In the genomic region with DNA sequence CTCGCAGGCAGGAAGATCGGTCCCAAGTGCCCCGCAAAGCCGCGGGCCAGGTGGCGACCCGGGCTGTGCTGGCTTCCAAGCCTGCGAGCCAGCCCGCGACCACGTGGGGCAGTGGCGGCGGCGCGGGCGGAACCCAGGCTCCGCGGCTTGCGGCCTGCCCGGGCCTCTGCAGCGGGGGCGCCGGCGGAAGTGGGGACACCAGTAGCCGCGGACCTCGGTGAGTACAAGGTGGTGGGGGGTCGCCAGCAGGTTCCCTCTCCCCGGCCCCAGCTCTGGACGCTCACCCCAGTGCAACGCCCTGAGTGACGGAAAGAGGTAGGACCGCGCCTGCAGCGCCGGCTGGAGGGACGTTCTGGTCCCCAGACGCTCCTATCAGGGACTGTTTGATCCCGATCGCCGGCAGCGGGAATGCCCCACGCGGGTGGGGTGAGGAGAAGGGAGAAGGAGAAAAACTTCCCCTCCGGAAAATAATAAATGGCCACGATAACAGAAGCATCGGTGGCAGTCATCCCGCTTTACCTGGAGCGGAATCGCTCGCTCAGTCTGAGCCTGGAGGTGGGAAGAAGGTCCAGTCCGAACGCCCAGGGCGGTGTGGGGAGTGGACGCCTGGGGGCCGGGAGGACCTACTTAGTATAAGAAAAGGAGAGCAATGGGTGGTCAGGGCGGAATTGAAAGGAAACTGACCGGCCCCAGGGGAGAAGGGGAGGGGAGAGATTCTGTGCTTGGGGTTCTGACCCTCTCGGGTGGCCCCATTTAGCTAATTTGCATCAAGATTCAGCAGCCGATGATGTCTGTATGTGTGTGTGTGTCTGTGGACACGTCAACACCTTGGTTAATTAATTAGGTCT, we compare ENCODE assay signal across 1 cellular context.
A peak's percentile ranks its signal among the peaks of the same experiment; 100 is the strongest.
TF ChIP-seq lines count a peak whose summit lies in the region.

A gene with protein sequence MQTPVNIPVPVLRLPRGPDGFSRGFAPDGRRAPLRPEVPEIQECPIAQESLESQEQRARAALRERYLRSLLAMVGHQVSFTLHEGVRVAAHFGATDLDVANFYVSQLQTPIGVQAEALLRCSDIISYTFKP (plus strand): TSS at position 198 of the 848 bp plus-strand sequence. CDS start 10,855 bp downstream, outside the sequence.

TF ChIP-seq in HepG2, 621 proteins besides CTCF, POLR2A, EP300 and RAD21 (continued from another document and continues in another):
- TF ChIP-seq ZNF772 (CRISPR knock-in tag; IDR thresholded peaks at IDR 0.05) (no peak; the same call in 1 of the 2 replicates), FOXK2 (IDR thresholded peaks at IDR 0.05) (no peak), SMAD1 (CRISPR knock-in tag; IDR thresholded peaks at IDR 0.05; ENCODE audit: borderline replicate concordance, low read depth) (peak; percentile 73; the same call in 1 of the 2 replicates), GPN1 (CRISPR knock-in tag; IDR thresholded peaks at IDR 0.05; ENCODE audit: borderline replicate concordance) (no peak), ZKSCAN8 (CRISPR knock-in tag; IDR thresholded peaks at IDR 0.05; ENCODE audit: borderline replicate concordance) (peak; percentile 67), HCFC1 (IDR thresholded peaks at IDR 0.05; ENCODE audit: low read depth, low read length) (peak; percentile 73), FOXM1 (CRISPR knock-in tag; IDR thresholded peaks at IDR 0.05) (peak; percentile 81; the same call in 1 of the 2 replicates), ZNF598 (CRISPR knock-in tag; IDR thresholded peaks at IDR 0.05; ENCODE audit: borderline replicate concordance) (0 out of 2 replicates have a peak, but pooled peaks have one; percentile 56), MAFK (conservative IDR thresholded peaks at IDR 0.05 in 1 of 2, IDR thresholded peaks at IDR 0.05 in 1 of 2; ENCODE audit: low read length in 2 of 2) (no peak), HNF4G (IDR thresholded peaks at IDR 0.05; ENCODE audit: borderline replicate concordance, low read depth, low read length) (no peak), HNF4G (CRISPR knock-in tag; IDR thresholded peaks at IDR 0.05; ENCODE audit: borderline replicate concordance, low read depth) (no peak; the same call in 1 of the 2 replicates), SMYD3 (CRISPR knock-in tag; IDR thresholded peaks at IDR 0.05) (peak; percentile 76; the same call in 1 of the 2 replicates), ZNF605 (CRISPR knock-in tag; IDR thresholded peaks at IDR 0.05) (peak; percentile 54; the same call in 1 of the 2 replicates), EEA1 (CRISPR knock-in tag; IDR thresholded peaks at IDR 0.05; ENCODE audit: borderline replicate concordance) (no peak; the same call in 1 of the 2 replicates), SIX1 (CRISPR knock-in tag; IDR thresholded peaks at IDR 0.05; ENCODE audit: borderline replicate concordance) (no peak), SYNCRIP (IDR thresholded peaks at IDR 0.05; ENCODE audit: insufficient read depth, low read depth, low read length) (no peak), ISX (CRISPR knock-in tag; conservative IDR thresholded peaks at IDR 0.05) (0 out of 2 replicates have a peak, but pooled peaks have one; percentile 73), POLR2AphosphoS2 (IDR thresholded peaks at IDR 0.05; ENCODE audit: low read depth, low read length) (no peak), FOXO1 (CRISPR knock-in tag; IDR thresholded peaks at IDR 0.05) (peak; percentile 76), YEATS4 (CRISPR knock-in tag; IDR thresholded peaks at IDR 0.05; ENCODE audit: borderline replicate concordance) (peak; percentile 100), RBAK (CRISPR knock-in tag; IDR thresholded peaks at IDR 0.05) (no peak), TAF1 (CRISPR knock-in tag; IDR thresholded peaks at IDR 0.05) (peak; percentile 91), CBX5 (CRISPR knock-in tag; IDR thresholded peaks at IDR 0.05; ENCODE audit: borderline replicate concordance) (no peak), ZFP90 (CRISPR knock-in tag; IDR thresholded peaks at IDR 0.05; ENCODE audit: borderline replicate concordance) (peak; percentile 94; the same call in 1 of the 2 replicates), NFKB2 (CRISPR knock-in tag; IDR thresholded peaks at IDR 0.05; ENCODE audit: borderline replicate concordance) (peak; percentile 93), RFX3 (CRISPR knock-in tag; IDR thresholded peaks at IDR 0.05) (no peak), ZNF572 (CRISPR knock-in tag; IDR thresholded peaks at IDR 0.05) (no peak)
- TF ChIP-seq, protein P1, sequence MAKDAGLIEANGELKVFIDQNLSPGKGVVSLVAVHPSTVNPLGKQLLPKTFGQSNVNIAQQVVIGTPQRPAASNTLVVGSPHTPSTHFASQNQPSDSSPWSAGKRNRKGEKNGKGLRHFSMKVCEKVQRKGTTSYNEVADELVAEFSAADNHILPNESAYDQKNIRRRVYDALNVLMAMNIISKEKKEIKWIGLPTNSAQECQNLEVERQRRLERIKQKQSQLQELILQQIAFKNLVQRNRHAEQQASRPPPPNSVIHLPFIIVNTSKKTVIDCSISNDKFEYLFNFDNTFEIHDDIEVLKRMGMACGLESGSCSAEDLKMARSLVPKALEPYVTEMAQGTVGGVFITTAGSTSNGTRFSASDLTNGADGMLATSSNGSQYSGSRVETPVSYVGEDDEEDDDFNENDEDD (CRISPR knock-in tag; IDR thresholded peaks at IDR 0.05; ENCODE audit: borderline replicate concordance) = peak; percentile 91
- TF ChIP-seq, protein P2, sequence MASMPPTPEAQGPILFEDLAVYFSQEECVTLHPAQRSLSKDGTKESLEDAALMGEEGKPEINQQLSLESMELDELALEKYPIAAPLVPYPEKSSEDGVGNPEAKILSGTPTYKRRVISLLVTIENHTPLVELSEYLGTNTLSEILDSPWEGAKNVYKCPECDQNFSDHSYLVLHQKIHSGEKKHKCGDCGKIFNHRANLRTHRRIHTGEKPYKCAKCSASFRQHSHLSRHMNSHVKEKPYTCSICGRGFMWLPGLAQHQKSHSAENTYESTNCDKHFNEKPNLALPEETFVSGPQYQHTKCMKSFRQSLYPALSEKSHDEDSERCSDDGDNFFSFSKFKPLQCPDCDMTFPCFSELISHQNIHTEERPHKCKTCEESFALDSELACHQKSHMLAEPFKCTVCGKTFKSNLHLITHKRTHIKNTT (CRISPR knock-in tag; IDR thresholded peaks at IDR 0.05) = no peak; the same call in 1 of the 2 replicates
- TF ChIP-seq, protein P3, sequence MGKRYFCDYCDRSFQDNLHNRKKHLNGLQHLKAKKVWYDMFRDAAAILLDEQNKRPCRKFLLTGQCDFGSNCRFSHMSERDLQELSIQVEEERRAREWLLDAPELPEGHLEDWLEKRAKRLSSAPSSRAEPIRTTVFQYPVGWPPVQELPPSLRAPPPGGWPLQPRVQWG (CRISPR knock-in tag; IDR thresholded peaks at IDR 0.05; ENCODE audit: borderline replicate concordance, low read depth) = no peak
- TF ChIP-seq, protein P4, sequence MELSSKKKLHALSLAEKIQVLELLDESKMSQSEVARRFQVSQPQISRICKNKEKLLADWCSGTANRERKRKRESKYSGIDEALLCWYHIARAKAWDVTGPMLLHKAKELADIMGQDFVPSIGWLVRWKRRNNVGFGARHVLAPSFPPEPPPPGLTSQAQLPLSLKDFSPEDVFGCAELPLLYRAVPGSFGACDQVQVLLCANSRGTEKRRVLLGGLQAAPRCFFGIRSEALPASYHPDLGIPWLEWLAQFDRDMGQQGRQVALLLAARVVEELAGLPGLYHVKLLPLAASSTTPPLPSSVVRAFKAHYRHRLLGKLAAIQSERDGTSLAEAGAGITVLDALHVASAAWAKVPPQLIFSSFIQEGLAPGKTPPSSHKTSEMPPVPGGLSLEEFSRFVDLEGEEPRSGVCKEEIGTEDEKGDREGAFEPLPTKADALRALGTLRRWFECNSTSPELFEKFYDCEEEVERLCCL (CRISPR knock-in tag; IDR thresholded peaks at IDR 0.05; ENCODE audit: borderline replicate concordance) = no peak
- TF ChIP-seq, protein P5, sequence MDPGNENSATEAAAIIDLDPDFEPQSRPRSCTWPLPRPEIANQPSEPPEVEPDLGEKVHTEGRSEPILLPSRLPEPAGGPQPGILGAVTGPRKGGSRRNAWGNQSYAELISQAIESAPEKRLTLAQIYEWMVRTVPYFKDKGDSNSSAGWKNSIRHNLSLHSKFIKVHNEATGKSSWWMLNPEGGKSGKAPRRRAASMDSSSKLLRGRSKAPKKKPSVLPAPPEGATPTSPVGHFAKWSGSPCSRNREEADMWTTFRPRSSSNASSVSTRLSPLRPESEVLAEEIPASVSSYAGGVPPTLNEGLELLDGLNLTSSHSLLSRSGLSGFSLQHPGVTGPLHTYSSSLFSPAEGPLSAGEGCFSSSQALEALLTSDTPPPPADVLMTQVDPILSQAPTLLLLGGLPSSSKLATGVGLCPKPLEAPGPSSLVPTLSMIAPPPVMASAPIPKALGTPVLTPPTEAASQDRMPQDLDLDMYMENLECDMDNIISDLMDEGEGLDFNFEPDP (CRISPR knock-in tag; conservative IDR thresholded peaks at IDR 0.05) = no peak
- TF ChIP-seq, protein P6, sequence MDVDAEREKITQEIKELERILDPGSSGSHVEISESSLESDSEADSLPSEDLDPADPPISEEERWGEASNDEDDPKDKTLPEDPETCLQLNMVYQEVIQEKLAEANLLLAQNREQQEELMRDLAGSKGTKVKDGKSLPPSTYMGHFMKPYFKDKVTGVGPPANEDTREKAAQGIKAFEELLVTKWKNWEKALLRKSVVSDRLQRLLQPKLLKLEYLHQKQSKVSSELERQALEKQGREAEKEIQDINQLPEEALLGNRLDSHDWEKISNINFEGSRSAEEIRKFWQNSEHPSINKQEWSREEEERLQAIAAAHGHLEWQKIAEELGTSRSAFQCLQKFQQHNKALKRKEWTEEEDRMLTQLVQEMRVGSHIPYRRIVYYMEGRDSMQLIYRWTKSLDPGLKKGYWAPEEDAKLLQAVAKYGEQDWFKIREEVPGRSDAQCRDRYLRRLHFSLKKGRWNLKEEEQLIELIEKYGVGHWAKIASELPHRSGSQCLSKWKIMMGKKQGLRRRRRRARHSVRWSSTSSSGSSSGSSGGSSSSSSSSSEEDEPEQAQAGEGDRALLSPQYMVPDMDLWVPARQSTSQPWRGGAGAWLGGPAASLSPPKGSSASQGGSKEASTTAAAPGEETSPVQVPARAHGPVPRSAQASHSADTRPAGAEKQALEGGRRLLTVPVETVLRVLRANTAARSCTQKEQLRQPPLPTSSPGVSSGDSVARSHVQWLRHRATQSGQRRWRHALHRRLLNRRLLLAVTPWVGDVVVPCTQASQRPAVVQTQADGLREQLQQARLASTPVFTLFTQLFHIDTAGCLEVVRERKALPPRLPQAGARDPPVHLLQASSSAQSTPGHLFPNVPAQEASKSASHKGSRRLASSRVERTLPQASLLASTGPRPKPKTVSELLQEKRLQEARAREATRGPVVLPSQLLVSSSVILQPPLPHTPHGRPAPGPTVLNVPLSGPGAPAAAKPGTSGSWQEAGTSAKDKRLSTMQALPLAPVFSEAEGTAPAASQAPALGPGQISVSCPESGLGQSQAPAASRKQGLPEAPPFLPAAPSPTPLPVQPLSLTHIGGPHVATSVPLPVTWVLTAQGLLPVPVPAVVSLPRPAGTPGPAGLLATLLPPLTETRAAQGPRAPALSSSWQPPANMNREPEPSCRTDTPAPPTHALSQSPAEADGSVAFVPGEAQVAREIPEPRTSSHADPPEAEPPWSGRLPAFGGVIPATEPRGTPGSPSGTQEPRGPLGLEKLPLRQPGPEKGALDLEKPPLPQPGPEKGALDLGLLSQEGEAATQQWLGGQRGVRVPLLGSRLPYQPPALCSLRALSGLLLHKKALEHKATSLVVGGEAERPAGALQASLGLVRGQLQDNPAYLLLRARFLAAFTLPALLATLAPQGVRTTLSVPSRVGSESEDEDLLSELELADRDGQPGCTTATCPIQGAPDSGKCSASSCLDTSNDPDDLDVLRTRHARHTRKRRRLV (CRISPR knock-in tag; IDR thresholded peaks at IDR 0.05) = no peak
- TF ChIP-seq, protein P7, sequence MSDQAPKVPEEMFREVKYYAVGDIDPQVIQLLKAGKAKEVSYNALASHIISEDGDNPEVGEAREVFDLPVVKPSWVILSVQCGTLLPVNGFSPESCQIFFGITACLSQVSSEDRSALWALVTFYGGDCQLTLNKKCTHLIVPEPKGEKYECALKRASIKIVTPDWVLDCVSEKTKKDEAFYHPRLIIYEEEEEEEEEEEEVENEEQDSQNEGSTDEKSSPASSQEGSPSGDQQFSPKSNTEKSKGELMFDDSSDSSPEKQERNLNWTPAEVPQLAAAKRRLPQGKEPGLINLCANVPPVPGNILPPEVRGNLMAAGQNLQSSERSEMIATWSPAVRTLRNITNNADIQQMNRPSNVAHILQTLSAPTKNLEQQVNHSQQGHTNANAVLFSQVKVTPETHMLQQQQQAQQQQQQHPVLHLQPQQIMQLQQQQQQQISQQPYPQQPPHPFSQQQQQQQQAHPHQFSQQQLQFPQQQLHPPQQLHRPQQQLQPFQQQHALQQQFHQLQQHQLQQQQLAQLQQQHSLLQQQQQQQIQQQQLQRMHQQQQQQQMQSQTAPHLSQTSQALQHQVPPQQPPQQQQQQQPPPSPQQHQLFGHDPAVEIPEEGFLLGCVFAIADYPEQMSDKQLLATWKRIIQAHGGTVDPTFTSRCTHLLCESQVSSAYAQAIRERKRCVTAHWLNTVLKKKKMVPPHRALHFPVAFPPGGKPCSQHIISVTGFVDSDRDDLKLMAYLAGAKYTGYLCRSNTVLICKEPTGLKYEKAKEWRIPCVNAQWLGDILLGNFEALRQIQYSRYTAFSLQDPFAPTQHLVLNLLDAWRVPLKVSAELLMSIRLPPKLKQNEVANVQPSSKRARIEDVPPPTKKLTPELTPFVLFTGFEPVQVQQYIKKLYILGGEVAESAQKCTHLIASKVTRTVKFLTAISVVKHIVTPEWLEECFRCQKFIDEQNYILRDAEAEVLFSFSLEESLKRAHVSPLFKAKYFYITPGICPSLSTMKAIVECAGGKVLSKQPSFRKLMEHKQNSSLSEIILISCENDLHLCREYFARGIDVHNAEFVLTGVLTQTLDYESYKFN (CRISPR knock-in tag; conservative IDR thresholded peaks at IDR 0.05) = peak; percentile 66
- TF ChIP-seq, protein P8, sequence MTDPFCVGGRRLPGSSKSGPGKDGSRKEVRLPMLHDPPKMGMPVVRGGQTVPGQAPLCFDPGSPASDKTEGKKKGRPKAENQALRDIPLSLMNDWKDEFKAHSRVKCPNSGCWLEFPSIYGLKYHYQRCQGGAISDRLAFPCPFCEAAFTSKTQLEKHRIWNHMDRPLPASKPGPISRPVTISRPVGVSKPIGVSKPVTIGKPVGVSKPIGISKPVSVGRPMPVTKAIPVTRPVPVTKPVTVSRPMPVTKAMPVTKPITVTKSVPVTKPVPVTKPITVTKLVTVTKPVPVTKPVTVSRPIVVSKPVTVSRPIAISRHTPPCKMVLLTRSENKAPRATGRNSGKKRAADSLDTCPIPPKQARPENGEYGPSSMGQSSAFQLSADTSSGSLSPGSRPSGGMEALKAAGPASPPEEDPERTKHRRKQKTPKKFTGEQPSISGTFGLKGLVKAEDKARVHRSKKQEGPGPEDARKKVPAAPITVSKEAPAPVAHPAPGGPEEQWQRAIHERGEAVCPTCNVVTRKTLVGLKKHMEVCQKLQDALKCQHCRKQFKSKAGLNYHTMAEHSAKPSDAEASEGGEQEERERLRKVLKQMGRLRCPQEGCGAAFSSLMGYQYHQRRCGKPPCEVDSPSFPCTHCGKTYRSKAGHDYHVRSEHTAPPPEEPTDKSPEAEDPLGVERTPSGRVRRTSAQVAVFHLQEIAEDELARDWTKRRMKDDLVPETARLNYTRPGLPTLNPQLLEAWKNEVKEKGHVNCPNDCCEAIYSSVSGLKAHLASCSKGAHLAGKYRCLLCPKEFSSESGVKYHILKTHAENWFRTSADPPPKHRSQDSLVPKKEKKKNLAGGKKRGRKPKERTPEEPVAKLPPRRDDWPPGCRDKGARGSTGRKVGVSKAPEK (CRISPR knock-in tag; IDR thresholded peaks at IDR 0.05; ENCODE audit: borderline replicate concordance) = no peak
